ENCODE assay signal across 32 cellular contexts in genomic region chr15:68957686-68958085, GRCh38. TPM values are rescaled to one million over a fixed set of nuclear protein-coding genes. Genes with fewer than 3 reads are reported as not detected.
"Had no signal": no experiment of that assay in that cellular context is flagged by ENCODE, and none has a peak within 500 bp of the region (broad histone marks: within the 10 kb centered on the region; RNA-seq: fewer than 3 reads in every experiment).

No MANE protein-coding gene starts in this region.

- ATAC-seq: activated CD8-positive, alpha-beta memory T cell treated with anti-CD3 and anti-CD28 coated beads, Interleukin-2, amount 10 ng/mL, durations not matched to agents 7 days and 5 days; activated CD8-positive, alpha-beta T cell treated with anti-CD3 and anti-CD28 coated beads, Interleukin-2, amount 10 ng/mL, durations not matched to agents 7 days and 5 days; activated naive CD8-positive, alpha-beta T cell treated with anti-CD3 and anti-CD28 coated beads, Interleukin-2, amount 50 U/mL, for 24 hours had no signal

- H3K27me3 ChIP-seq: ascending aorta had no signal

- H3K4me3 ChIP-seq: ascending aorta, cardiac muscle cell had no signal

- H3K27ac ChIP-seq: ascending aorta, cardiac muscle cell, VCaP had no signal

- H3K4me1 ChIP-seq: ascending aorta had no signal

- DNase-seq: activated B cell treated with CpG ODN at 0.5 μM for 24 hours; activated CD4-positive, alpha-beta memory T cell treated with anti-CD3 and anti-CD28 coated beads, Interleukin-2, amount 10 ng/mL, durations not matched to agents 7 days and 5 days; activated CD4-positive, alpha-beta T cell treated with anti-CD3 and anti-CD28 coated beads for 4 hours; activated CD4-positive, alpha-beta T cell treated with anti-CD3 and anti-CD28 coated beads, Interleukin-2, amount 10 ng/mL, durations not matched to agents 24 days and 14 days; activated CD4-positive, alpha-beta T cell treated with anti-CD3 and anti-CD28 coated beads, Interleukin-2, amount 50 U/mL, for 1 hour; activated CD4-positive, alpha-beta T cell treated with anti-CD3 and anti-CD28 coated beads, Interleukin-2, amount 50 U/mL, for 4 hours; activated CD4-positive, CD25-positive, alpha-beta regulatory T cell treated with anti-CD3 and anti-CD28 coated beads, Interleukin-2, amount 50 U/mL, for 72 hours; activated CD8-positive, alpha-beta memory T cell treated with anti-CD3 and anti-CD28 coated beads for 24 hours; activated CD8-positive, alpha-beta memory T cell treated with anti-CD3 and anti-CD28 coated beads, Interleukin-2, amount 10 ng/mL, durations not matched to agents 7 days and 5 days; activated CD8-positive, alpha-beta memory T cell treated with anti-CD3 and anti-CD28 coated beads, Interleukin-2, amount 50 U/mL, for 48 hours; activated CD8-positive, alpha-beta T cell treated with anti-CD3 and anti-CD28 coated beads, Interleukin-2, amount 10 ng/mL, durations not matched to agents 7 days and 5 days; activated effector memory CD4-positive, alpha-beta T cell treated with Interleukin-2 at 50 U/mL for 16 hours; activated gamma-delta T cell; activated naive CD4-positive, alpha-beta T cell treated with anti-CD3 and anti-CD28 coated beads, Interleukin-2, amount 10 ng/mL, durations not matched to agents 7 days and 5 days; activated naive CD4-positive, alpha-beta T cell treated with Interleukin-2 at 50 U/mL for 16 hours; activated naive CD8-positive, alpha-beta T cell treated with anti-CD3 and anti-CD28 coated beads, Interleukin-2, amount 10 ng/mL, durations not matched to agents 7 days and 5 days; activated naive CD8-positive, alpha-beta T cell treated with anti-CD3 and anti-CD28 coated beads, Interleukin-2, amount 50 U/mL, for 24 hours; activated T-cell treated with anti-CD3 and anti-CD28 coated beads, Interleukin-2, amount 50 U/mL, for 24 hours; activated T-cell treated with anti-CD3 and anti-CD28 coated beads, Interleukin-2, amount 50 U/mL, for 48 hours; amygdala; anterior cingulate cortex; caudate nucleus; cerebellar nuclear complex; T-helper 1 cell; T-helper 2 cell; T-helper 9 cell had no signal

- H3K36me3 ChIP-seq: ascending aorta, cardiac muscle cell had no signal

RNA-seq across cellular contexts. Expression of gene SPESP1, which starts 27.4 kb away (rescaled TPM):
- total RNA-seq: activated CD8-positive, alpha-beta T cell treated with anti-CD3 and anti-CD28 coated beads, Interleukin-2, amount 10 ng/mL, durations not matched to agents 7 days and 5 days; cardiac muscle cell; chondrocyte had no signal

RNA-seq across cellular contexts. Expression of gene NOX5, which starts 56.8 kb away (rescaled TPM):
- total RNA-seq: activated CD4-positive, alpha-beta memory T cell treated with anti-CD3 and anti-CD28 coated beads, Interleukin-2, amount 10 ng/mL, durations not matched to agents 7 days and 5 days; activated CD4-positive, alpha-beta T cell treated with anti-CD3 and anti-CD28 coated beads, Interleukin-2, amount 10 ng/mL, durations not matched to agents 24 days and 14 days; activated CD8-positive, alpha-beta T cell treated with anti-CD3 and anti-CD28 coated beads, Interleukin-2, amount 10 ng/mL, durations not matched to agents 7 days and 5 days; activated T-helper 2 cell treated with anti-CD3 and anti-CD28 coated beads, Interferon-gamma antibody, Interleukin-2, Interleukin-4, amounts not matched to agents 10 μg/mL and 5 μg/mL and 100 μg/mL, durations not matched to agents 14 hours and 24 hours and 36 hours; bronchial epithelial cell; chondrocyte had no signal
